Comparison of ENCODE assay signal across 18 cellular contexts in genomic region chr3:61333562-61333961, GRCh38.
DNase-seq lines count a peak whose midpoint lies in the region; ATAC-seq, FAIRE-seq and TF ChIP-seq lines count a peak whose summit lies in the region.
"Had no signal": no experiment of that assay in that cellular context is flagged by ENCODE, and none has a peak within 500 bp of the region (broad histone marks: within the 10 kb centered on the region; RNA-seq: fewer than 3 reads in every experiment).

No MANE protein-coding gene starts in this region.

- H3K9ac ChIP-seq in astrocyte (ENCODE audit: low read length): no peak overlapping the region
- H3K9ac ChIP-seq in smooth muscle cell (ENCODE audit: low read depth): no peak overlapping the region

- no peaks in the 10 kb centered on the region for H3F3A ChIP-seq in smooth muscle cell (ENCODE audit: low read depth)

- ATAC-seq in heart left ventricle (no peak), HG02588 (IDR thresholded peaks at IDR 0.05; ENCODE audit: unreplicated experiment) (no peak), GM19397 (IDR thresholded peaks at IDR 0.05; ENCODE audit: unreplicated experiment) (no peak)
- ATAC-seq: HCT116 had no signal

- no peaks in the 10 kb centered on the region for H3K79me2 ChIP-seq in astrocyte (ENCODE audit: insufficient read depth, low read length)
- no peaks in the 10 kb centered on the region for H3K79me2 ChIP-seq in smooth muscle cell (ENCODE audit: low read depth)

- peaks cover 2% of the 10 kb centered on the region for H3K27me3 ChIP-seq in astrocyte (ENCODE audit: insufficient read depth, low read length)
- no peaks in the 10 kb centered on the region for H3K27me3 ChIP-seq in smooth muscle cell (ENCODE audit: low read depth)
- H3K27me3 ChIP-seq in heart left ventricle: no peaks in the 10 kb centered on the region

- 8% methylated on average over 1 of the region's 1 CpG for WGBS in smooth muscle cell (ENCODE audit: low lambda C conversion rate)
- 78 to 85% (median 82%) methylated on average over 1 of the region's 1 CpG for WGBS in heart left ventricle, 4 donors

- TF ChIP-seq POLR2A in heart left ventricle (IDR thresholded peaks at IDR 0.05): no peak

- no peaks in the 10 kb centered on the region for H3K36me3 Mint-ChIP-seq in astrocyte (ENCODE audit: low read depth, unreplicated experiment)
- H3K36me3 Mint-ChIP-seq: CD14-positive monocyte had no signal

- H3K27ac ChIP-seq in astrocyte (ENCODE audit: low read depth, low read length) (no peak overlapping the region), smooth muscle cell (ENCODE audit: low read depth) (no peak overlapping the region), heart left ventricle (no peak overlapping the region)

- intact Hi-C loops in heart left ventricle (cut with DNase I): no loop called here

- H4K20me1 ChIP-seq in astrocyte (ENCODE audit: insufficient read depth, low read length) (no peaks in the 10 kb centered on the region), smooth muscle cell (ENCODE audit: low read depth) (no peaks in the 10 kb centered on the region)

- peaks cover 16% of the 10 kb centered on the region for H3K4me1 Mint-ChIP-seq in astrocyte (ENCODE audit: low read depth, unreplicated experiment)
- H3K4me1 Mint-ChIP-seq: CD14-positive monocyte had no signal

- no peaks in the 10 kb centered on the region for H3K4me1 ChIP-seq in astrocyte (ENCODE audit: insufficient read depth, low read length)
- H3K4me1 ChIP-seq in smooth muscle cell (ENCODE audit: low read depth): no peaks in the 10 kb centered on the region
- no peaks in the 10 kb centered on the region for H3K4me1 ChIP-seq in heart left ventricle

- H3K36me3 ChIP-seq in astrocyte (ENCODE audit: insufficient read depth, low read length) (no peaks in the 10 kb centered on the region), smooth muscle cell (ENCODE audit: low read depth) (no peaks in the 10 kb centered on the region), heart left ventricle (no peaks in the 10 kb centered on the region)

- DNase-seq in HS-5 (ENCODE audit: low read depth) (peak; percentile 29), RPMI7951 (ENCODE audit: low read depth) (peak; percentile 31), astrocyte (ENCODE audit: low read depth) (peak; percentile 18), smooth muscle cell (lab: John Stamatoyannopoulos, UW; ENCODE audit: unreplicated experiment) (no peak), heart left ventricle (no peak)
- DNase-seq: DMS79 treated with DMSO at 0.1 percent for 48 hours, KG1, NCI-H1048, NCI-H1436 treated with DMSO at 0.1 percent for 48 hours, NCI-H2081, NCI-H2171 treated with DMSO at 0.1 percent for 48 hours, NCI-H774, SHP77 treated with DMSO at 0.1 percent for 48 hours had no signal

- H3K27me3 Mint-ChIP-seq in astrocyte (ENCODE audit: low read depth, unreplicated experiment): no peaks in the 10 kb centered on the region

- H2AFZ ChIP-seq in astrocyte (ENCODE audit: low read depth, low read length) (no peak overlapping the region), smooth muscle cell (ENCODE audit: low read depth) (no peak overlapping the region)

- peaks cover 2% of the 10 kb centered on the region for H3K9me3 Mint-ChIP-seq in astrocyte (ENCODE audit: unreplicated experiment)

- TF ChIP-seq CTCF in astrocyte (IDR thresholded peaks at IDR 0.05; ENCODE audit: insufficient read depth, low read depth, low read length): no peak
- no peak for TF ChIP-seq CTCF in smooth muscle cell (IDR thresholded peaks at IDR 0.05; ENCODE audit: borderline replicate concordance, insufficient read depth, poor library complexity, severe bottlenecking)
- no peak for TF ChIP-seq CTCF in heart left ventricle (IDR thresholded peaks at IDR 0.05)

- H3K9me3 ChIP-seq in astrocyte (ENCODE audit: insufficient read depth, low read depth, low read length) (no peaks in the 10 kb centered on the region), smooth muscle cell (replicated peaks; ENCODE audit: low read depth) (no peaks in the 10 kb centered on the region), heart left ventricle (no peaks in the 10 kb centered on the region)

- H3K4me3 Mint-ChIP-seq in astrocyte (ENCODE audit: unreplicated experiment): no peak overlapping the region
- H3K4me3 Mint-ChIP-seq: CD14-positive monocyte; T-helper 1 cell treated with Interleukin-12 subunit alpha and Interleukin-12 subunit beta and Interleukin-4 antibody, amounts not matched to agents 30 μg/mL and 1 μg/mL, for 36 hours had no signal

- no peak for FAIRE-seq in astrocyte (lab: Jason Lieb, UNC)

- no peak overlapping the region for H3K4me3 ChIP-seq in astrocyte (ENCODE audit: insufficient read depth, low read depth, low read length)
- no peak overlapping the region for H3K4me3 ChIP-seq in smooth muscle cell
- no peak overlapping the region for H3K4me3 ChIP-seq in heart left ventricle

- H3K27ac Mint-ChIP-seq in astrocyte (ENCODE audit: unreplicated experiment): peak overlapping the region; percentile 73
- H3K27ac Mint-ChIP-seq: T-helper 1 cell treated with Interleukin-12 subunit alpha and Interleukin-12 subunit beta and Interleukin-4 antibody, amounts not matched to agents 30 μg/mL and 1 μg/mL, for 36 hours had no signal

- H3K4me2 ChIP-seq in astrocyte (ENCODE audit: low read length) (no peak overlapping the region), smooth muscle cell (peak overlapping the region; percentile 4)

Comparison
In these comparisons a context has a peak if more than half of its experiments do, and no peak if none do; other contexts are left out.
1. DNase-seq: peak in HS-5 (single experiment), RPMI7951 (single experiment) and astrocyte (single experiment); none in smooth muscle cell (single experiment) and heart left ventricle (0 of 5).